8 cellular contexts compared by ENCODE assay signal in genomic region chr7:100208911-100209408, GRCh38. TPM values are rescaled to one million over a fixed set of nuclear protein-coding genes. Genes with fewer than 3 reads are reported as not detected.
DNase-seq lines count a peak whose midpoint lies in the region; ATAC-seq and TF ChIP-seq lines count a peak whose summit lies in the region.

No MANE protein-coding gene starts in this region.

- 0 out of 2 replicates have a peak overlapping the region, but pooled peaks have one; percentile 19 for H3K27ac ChIP-seq in SK-N-MC
- no peak overlapping the region for H3K27ac ChIP-seq in neural cell (ENCODE audit: low read length)
- no peak overlapping the region for H3K27ac ChIP-seq in breast epithelium

- H2AFZ ChIP-seq in neural cell (ENCODE audit: low read depth, low read length): no peak overlapping the region

- H4K20me1 ChIP-seq in neural cell (ENCODE audit: insufficient read depth): no peaks in the 10 kb centered on the region

- peak overlapping the region; percentile 26 for H3K9ac ChIP-seq in SK-N-MC (ENCODE audit: insufficient read length)
- no peak overlapping the region for H3K9ac ChIP-seq in neural cell (ENCODE audit: low read length)

- ATAC-seq in GM18870 (IDR thresholded peaks at IDR 0.05; ENCODE audit: unreplicated experiment): peak; percentile 58
- peak; percentile 38 for ATAC-seq in HG02571 (IDR thresholded peaks at IDR 0.05; ENCODE audit: unreplicated experiment)

- intact Hi-C loops in breast epithelium (cut with DNase I; ENCODE audit: low total_unique reads): no loop called here

- H3K36me3 ChIP-seq in SK-N-MC (ENCODE audit: insufficient read depth, low read length) (no peaks in the 10 kb centered on the region), neural cell (ENCODE audit: insufficient read depth, low read length) (no peaks in the 10 kb centered on the region), breast epithelium (no peaks in the 10 kb centered on the region)

- H3K4me1 ChIP-seq in breast epithelium: no peaks in the 10 kb centered on the region

- H3F3A ChIP-seq in neural cell (ENCODE audit: insufficient read depth, low read length, poor library complexity, severe bottlenecking): no peaks in the 10 kb centered on the region

- TF ChIP-seq CTCF in neural cell (IDR thresholded peaks at IDR 0.05; ENCODE audit: poor library complexity, severe bottlenecking): no peak
- TF ChIP-seq CTCF in breast epithelium (IDR thresholded peaks at IDR 0.05): no peak

- TF ChIP-seq RAD21 in neural cell (conservative IDR thresholded peaks at IDR 0.05): no peak

- H3K4me3 ChIP-seq in SK-N-MC (no peak overlapping the region; the same call in 1 of the 2 replicates), neural cell (ENCODE audit: low read length) (no peak overlapping the region), breast epithelium (no peak overlapping the region)

- TF ChIP-seq EP300 in neural cell (conservative IDR thresholded peaks at IDR 0.05; ENCODE audit: poor library complexity, severe bottlenecking): no peak

- H3K9me3 ChIP-seq in SK-N-MC (ENCODE audit: low read depth, low read length) (no peaks in the 10 kb centered on the region), neural cell (ENCODE audit: low read length) (no peaks in the 10 kb centered on the region), breast epithelium (no peaks in the 10 kb centered on the region)

- H3K4me2 ChIP-seq in neural cell (ENCODE audit: low read length): no peak overlapping the region

- H3K27me3 ChIP-seq in neural cell (ENCODE audit: insufficient read depth, low read depth, low read length): no peaks in the 10 kb centered on the region
- H3K27me3 ChIP-seq in breast epithelium: no peaks in the 10 kb centered on the region

- no peaks in the 10 kb centered on the region for H3K9me2 ChIP-seq in neural cell (ENCODE audit: insufficient read depth, low read length)

- DNase-seq in SK-N-MC (ENCODE audit: low read depth, low spot score) (no peak), AML-193 (lab: John Stamatoyannopoulos, UW) (no peak), HK-2 (ENCODE audit: unreplicated experiment) (no peak), GF-D8 (lab: John Stamatoyannopoulos, UW) (no peak), breast epithelium (ENCODE audit: low spot score in 2 of 2) (no peak)

- no peaks in the 10 kb centered on the region for H3K79me2 ChIP-seq in neural cell (replicated peaks; ENCODE audit: insufficient read depth, low read length)

- TF ChIP-seq POLR2A in breast epithelium (IDR thresholded peaks at IDR 0.05): no peak

TF ChIP-seq in neural cell, 6 proteins besides CTCF, POLR2A, EP300 and RAD21:
- TF ChIP-seq POLR2AphosphoS5 (IDR thresholded peaks at IDR 0.05): peak; percentile 2
- TF ChIP-seq SMC3 (conservative IDR thresholded peaks at IDR 0.05; ENCODE audit: poor library complexity): no peak

RNA-seq across cellular contexts. Expression of gene PVRIG, which starts 10.8 kb away (rescaled TPM):
- polyA plus RNA-seq in neural cell: 0.16 TPM in 1 of 2 replicates, not detected in the other
- not detected in 2 replicates for polyA minus RNA-seq in neural cell
- 1 to 10 TPM in 1 of 3 donors, under 1 TPM in 2; 0.32 to 1.2 (median 0.66) TPM for total RNA-seq in breast epithelium

RNA-seq across cellular contexts. Expression of gene STAG3, which starts 31.2 kb away (rescaled TPM):
- 0.64 TPM in 1 of 2 replicates, not detected in the other for polyA plus RNA-seq in neural cell
- polyA minus RNA-seq in neural cell: 1.5 TPM in 1 of 2 replicates, not detected in the other
- 1 to 10 TPM in 2 of 3 donors, under 1 TPM in 1; 0.80 to 3.3 (median 1.3) TPM for total RNA-seq in breast epithelium

RNA-seq across cellular contexts. Expression of gene GPC2, which starts 31.8 kb away (rescaled TPM):
- 506 and 594 TPM in 2 replicates for polyA plus RNA-seq in neural cell
- 299 and 343 TPM in 2 replicates for polyA minus RNA-seq in neural cell
- total RNA-seq in breast epithelium: 1 to 10 TPM; 1.4 to 3.6 (median 3.4) TPM

RNA-seq across cellular contexts. Expression of gene GAL3ST4, which starts 40.5 kb away (rescaled TPM):
- polyA plus RNA-seq in neural cell: 47.0 and 58.7 TPM in 2 replicates
- 19.5 and 21.1 TPM in 2 replicates for polyA minus RNA-seq in neural cell
- total RNA-seq in breast epithelium: 1 to 10 TPM in 2 of 3 donors, under 1 TPM in 1; 0.98 to 2.5 (median 1.9) TPM

RNA-seq across cellular contexts. Expression of gene TRAPPC14, which starts 50.4 kb away (rescaled TPM):
- polyA plus RNA-seq in neural cell: 26.7 and 43.5 TPM in 2 replicates
- polyA minus RNA-seq in neural cell: 12.0 and 17.3 TPM in 2 replicates
- 10 to 100 TPM in 2 of 3 donors, 1 to 10 TPM in 1; 3.4 to 16.1 (median 12.6) TPM for total RNA-seq in breast epithelium
